ENCODE assay signal across 1 cellular context in the genomic region with DNA sequence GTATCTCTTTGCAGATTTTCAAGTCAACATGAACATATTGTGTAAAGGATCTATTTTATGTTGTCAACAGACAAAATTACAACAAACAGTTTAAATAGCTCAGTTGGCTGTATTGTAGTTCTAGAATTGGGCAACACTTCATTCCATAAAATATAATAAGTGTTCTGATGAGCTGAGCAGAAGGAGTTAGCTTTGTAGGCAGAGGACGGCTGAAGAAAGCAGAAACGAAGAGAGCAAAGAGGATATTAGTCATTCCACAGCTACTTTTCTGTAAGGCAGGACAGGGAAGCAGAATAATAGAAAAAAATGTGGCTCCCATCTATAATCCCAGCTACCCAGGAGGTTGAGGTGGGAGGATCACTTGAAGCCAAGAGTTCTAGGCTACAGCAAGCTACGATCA.
TF ChIP-seq lines count a peak whose summit lies in the region.

No MANE protein-coding gene starts in this region.

TF ChIP-seq in SK-N-SH, 30 proteins besides CTCF, POLR2A, EP300 and RAD21 (continued from another document):
- TF ChIP-seq, protein P1, sequence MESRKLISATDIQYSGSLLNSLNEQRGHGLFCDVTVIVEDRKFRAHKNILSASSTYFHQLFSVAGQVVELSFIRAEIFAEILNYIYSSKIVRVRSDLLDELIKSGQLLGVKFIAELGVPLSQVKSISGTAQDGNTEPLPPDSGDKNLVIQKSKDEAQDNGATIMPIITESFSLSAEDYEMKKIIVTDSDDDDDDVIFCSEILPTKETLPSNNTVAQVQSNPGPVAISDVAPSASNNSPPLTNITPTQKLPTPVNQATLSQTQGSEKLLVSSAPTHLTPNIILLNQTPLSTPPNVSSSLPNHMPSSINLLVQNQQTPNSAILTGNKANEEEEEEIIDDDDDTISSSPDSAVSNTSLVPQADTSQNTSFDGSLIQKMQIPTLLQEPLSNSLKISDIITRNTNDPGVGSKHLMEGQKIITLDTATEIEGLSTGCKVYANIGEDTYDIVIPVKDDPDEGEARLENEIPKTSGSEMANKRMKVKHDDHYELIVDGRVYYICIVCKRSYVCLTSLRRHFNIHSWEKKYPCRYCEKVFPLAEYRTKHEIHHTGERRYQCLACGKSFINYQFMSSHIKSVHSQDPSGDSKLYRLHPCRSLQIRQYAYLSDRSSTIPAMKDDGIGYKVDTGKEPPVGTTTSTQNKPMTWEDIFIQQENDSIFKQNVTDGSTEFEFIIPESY (IDR thresholded peaks at IDR 0.05; ENCODE audit: borderline replicate concordance, low read depth): no peak
- TF ChIP-seq, protein P2, sequence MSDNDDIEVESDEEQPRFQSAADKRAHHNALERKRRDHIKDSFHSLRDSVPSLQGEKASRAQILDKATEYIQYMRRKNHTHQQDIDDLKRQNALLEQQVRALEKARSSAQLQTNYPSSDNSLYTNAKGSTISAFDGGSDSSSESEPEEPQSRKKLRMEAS (IDR thresholded peaks at IDR 0.05; ENCODE audit: low read depth): no peak
- no peak for TF ChIP-seq POLR2AphosphoS5 (IDR thresholded peaks at IDR 0.05; ENCODE audit: low read depth, low read length)
- TF ChIP-seq FOXM1 (IDR thresholded peaks at IDR 0.05; ENCODE audit: low read depth): no peak
